8 cellular contexts compared by ENCODE assay signal in genomic region chr21:39327727-39328126, GRCh38.
"Had no signal": no experiment of that assay in that cellular context is flagged by ENCODE, and none has a peak within 500 bp of the region (broad histone marks: within the 10 kb centered on the region; RNA-seq: fewer than 3 reads in every experiment).

No MANE protein-coding gene starts in this region.

- H3K36me3 ChIP-seq: HAP-1 had no signal

- ATAC-seq: HCT116, K562 had no signal

- DNase-seq: GM23248, GOT3, H7, IMR-90, KG1 had no signal

- H3K4me1 ChIP-seq: HAP-1 had no signal

- H3K4me3 ChIP-seq: GM23248, HAP-1, K562 had no signal

- H2AFZ ChIP-seq: GM23248 had no signal

- H3K9me3 ChIP-seq: HAP-1 had no signal

- H3K9ac ChIP-seq: GM23248 had no signal

- H3K27ac ChIP-seq: GM23248 had no signal
